Comparison of ENCODE assay signal across 22 cellular contexts in the genomic region with DNA sequence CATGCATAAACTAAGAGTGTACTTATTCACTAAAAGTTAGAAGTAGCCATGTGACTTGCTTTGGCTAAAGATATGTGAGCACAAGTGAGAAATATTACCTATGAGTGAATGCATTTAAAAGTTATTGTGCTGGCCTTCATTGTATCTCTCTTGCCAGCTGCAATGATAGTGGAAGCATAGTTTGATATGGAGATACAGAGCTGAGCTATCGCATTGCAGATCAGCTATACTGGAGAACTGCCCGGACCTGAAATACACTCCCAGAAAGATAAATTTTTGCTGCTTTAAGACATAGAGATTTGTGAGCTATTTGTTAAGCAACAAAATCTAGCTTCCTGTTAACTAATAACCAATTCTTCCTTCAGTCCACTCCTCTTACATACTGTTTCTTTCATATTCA.
"Had no signal": no experiment of that assay in that cellular context is flagged by ENCODE, and none has a peak within 500 bp of the region (broad histone marks: within the 10 kb centered on the region; RNA-seq: fewer than 3 reads in every experiment).

No MANE protein-coding gene starts in this region.

- H3K4me3 Mint-ChIP-seq: effector memory CD8-positive, alpha-beta T cell; immature natural killer cell; memory B cell; natural killer cell treated with Interleukin-12 subunit alpha and Interleukin-12 subunit beta and Interleukin-15 and Interleukin-18, amount 100 ng/mL, for 72 hours; neural crest cell; stimulated activated effector memory CD8-positive, alpha-beta T cell treated with anti-CD3 and anti-CD28 coated beads, Interleukin-12 subunit alpha, Interleukin-12 subunit beta, amount 100 ng/mL, for 72 hours had no signal

- H3K27me3 ChIP-seq: esophagus squamous epithelium, neutrophil, pancreas, sigmoid colon, testis, tibial artery, upper lobe of left lung had no signal

- DNase-seq: cortex of kidney; effector memory CD8-positive, alpha-beta T cell; esophagus squamous epithelium; hypothalamus; immature natural killer cell; pancreas; right cardiac atrium; sigmoid colon; stimulated activated CD4-positive, alpha-beta T cell treated with anti-CD3 and anti-CD28 coated beads, Interleukin-2, amount 100 ng/mL, for 24 hours; stimulated activated CD4-positive, alpha-beta T cell treated with anti-CD3 and anti-CD28 coated beads, Interleukin-4, amount 100 ng/mL, for 24 hours; stimulated activated naive CD8-positive, alpha-beta T cell treated with anti-CD3 and anti-CD28 coated beads, Interleukin-15, Interleukin-2, amounts not matched to agents 100 U/mL and 50 U/mL, for 24 hours; substantia nigra; testis; tibial artery; upper lobe of left lung had no signal

- H3K4me1 ChIP-seq: esophagus squamous epithelium, pancreas, sigmoid colon, testis, tibial artery, upper lobe of left lung had no signal

- ATAC-seq: effector memory CD8-positive, alpha-beta T cell; natural killer cell treated with Interleukin-12 subunit alpha and Interleukin-12 subunit beta and Interleukin-15 and Interleukin-18, amount 100 ng/mL, for 72 hours; right cardiac atrium; stimulated activated effector memory CD8-positive, alpha-beta T cell treated with anti-CD3 and anti-CD28 coated beads, Interleukin-12 subunit alpha, Interleukin-12 subunit beta, amount 100 ng/mL, for 72 hours; stimulated activated naive CD8-positive, alpha-beta T cell treated with anti-CD3 and anti-CD28 coated beads, Interleukin-15, Interleukin-2, amounts not matched to agents 100 U/mL and 50 U/mL, for 24 hours had no signal

- H3K36me3 ChIP-seq: esophagus squamous epithelium, neutrophil, pancreas, sigmoid colon, tibial artery, upper lobe of left lung had no signal

- H3K27ac Mint-ChIP-seq: effector memory CD8-positive, alpha-beta T cell; immature natural killer cell; memory B cell; natural killer cell treated with Interleukin-12 subunit alpha and Interleukin-12 subunit beta and Interleukin-15 and Interleukin-18, amount 100 ng/mL, for 72 hours; progenitor cell of endocrine pancreas; stimulated activated effector memory CD8-positive, alpha-beta T cell treated with anti-CD3 and anti-CD28 coated beads, Interleukin-12 subunit alpha, Interleukin-12 subunit beta, amount 100 ng/mL, for 72 hours had no signal

- H3K4me1 Mint-ChIP-seq: immature natural killer cell; memory B cell; stimulated activated effector memory CD8-positive, alpha-beta T cell treated with anti-CD3 and anti-CD28 coated beads, Interleukin-12 subunit alpha, Interleukin-12 subunit beta, amount 100 ng/mL, for 72 hours had no signal

- H3K9me3 Mint-ChIP-seq: neural crest cell had no signal

- H3K9me3 ChIP-seq: esophagus squamous epithelium, neutrophil, pancreas, sigmoid colon, testis, tibial artery, upper lobe of left lung had no signal

- H3K27ac ChIP-seq: esophagus squamous epithelium, neutrophil, pancreas, sigmoid colon, testis, tibial artery, upper lobe of left lung had no signal

- H3K27me3 Mint-ChIP-seq: effector memory CD8-positive, alpha-beta T cell; memory B cell; natural killer cell treated with Interleukin-12 subunit alpha and Interleukin-12 subunit beta and Interleukin-15 and Interleukin-18, amount 100 ng/mL, for 72 hours; progenitor cell of endocrine pancreas had no signal

- H3K36me3 Mint-ChIP-seq: memory B cell; natural killer cell treated with Interleukin-12 subunit alpha and Interleukin-12 subunit beta and Interleukin-15 and Interleukin-18, amount 100 ng/mL, for 72 hours; stimulated activated effector memory CD8-positive, alpha-beta T cell treated with anti-CD3 and anti-CD28 coated beads, Interleukin-12 subunit alpha, Interleukin-12 subunit beta, amount 100 ng/mL, for 72 hours had no signal

- H3K4me3 ChIP-seq: esophagus squamous epithelium, lung, pancreas, sigmoid colon, testis, tibial artery, upper lobe of left lung had no signal
